Comparison of ENCODE assay signal across 1 cellular context in the genomic region with DNA sequence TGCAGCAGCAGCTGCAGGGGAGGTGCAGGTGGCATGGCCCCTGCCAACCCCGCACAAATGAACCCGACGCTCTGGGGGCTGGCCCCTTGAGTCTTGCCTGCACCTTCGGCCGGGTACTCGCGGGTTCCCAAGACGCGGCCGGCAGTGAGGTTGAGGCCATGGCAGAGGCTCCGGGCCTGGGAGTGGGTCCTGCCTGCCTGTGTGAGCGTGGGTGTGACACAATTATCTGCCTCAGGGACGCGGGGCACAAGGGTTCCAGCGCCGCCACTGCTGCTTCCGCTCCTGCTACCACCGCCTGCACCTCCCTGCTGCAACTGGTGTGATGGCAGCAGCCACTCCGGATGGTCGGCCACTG.
A peak's percentile ranks its signal among the peaks of the same experiment; 100 is the strongest.
TF ChIP-seq lines count a peak whose summit lies in the region.

No MANE protein-coding gene starts in this region.

TF ChIP-seq in HepG2, 621 proteins besides CTCF, POLR2A, EP300 and RAD21:
- peak; percentile 31 for TF ChIP-seq AGO2 (optimal IDR thresholded peaks at IDR 0.05; ENCODE audit: low read depth, low read length)
- TF ChIP-seq, protein P1, sequence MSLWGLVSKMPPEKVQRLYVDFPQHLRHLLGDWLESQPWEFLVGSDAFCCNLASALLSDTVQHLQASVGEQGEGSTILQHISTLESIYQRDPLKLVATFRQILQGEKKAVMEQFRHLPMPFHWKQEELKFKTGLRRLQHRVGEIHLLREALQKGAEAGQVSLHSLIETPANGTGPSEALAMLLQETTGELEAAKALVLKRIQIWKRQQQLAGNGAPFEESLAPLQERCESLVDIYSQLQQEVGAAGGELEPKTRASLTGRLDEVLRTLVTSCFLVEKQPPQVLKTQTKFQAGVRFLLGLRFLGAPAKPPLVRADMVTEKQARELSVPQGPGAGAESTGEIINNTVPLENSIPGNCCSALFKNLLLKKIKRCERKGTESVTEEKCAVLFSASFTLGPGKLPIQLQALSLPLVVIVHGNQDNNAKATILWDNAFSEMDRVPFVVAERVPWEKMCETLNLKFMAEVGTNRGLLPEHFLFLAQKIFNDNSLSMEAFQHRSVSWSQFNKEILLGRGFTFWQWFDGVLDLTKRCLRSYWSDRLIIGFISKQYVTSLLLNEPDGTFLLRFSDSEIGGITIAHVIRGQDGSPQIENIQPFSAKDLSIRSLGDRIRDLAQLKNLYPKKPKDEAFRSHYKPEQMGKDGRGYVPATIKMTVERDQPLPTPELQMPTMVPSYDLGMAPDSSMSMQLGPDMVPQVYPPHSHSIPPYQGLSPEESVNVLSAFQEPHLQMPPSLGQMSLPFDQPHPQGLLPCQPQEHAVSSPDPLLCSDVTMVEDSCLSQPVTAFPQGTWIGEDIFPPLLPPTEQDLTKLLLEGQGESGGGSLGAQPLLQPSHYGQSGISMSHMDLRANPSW (CRISPR knock-in tag; IDR thresholded peaks at IDR 0.05; ENCODE audit: borderline replicate concordance): no peak
